1 cellular context compared by ENCODE assay signal in genomic region chr10:104121485-104122272, GRCh38.
TF ChIP-seq lines count a peak whose summit lies in the region.

Gene SFR1 (plus strand): TSS chr10:104122171. CDS start chr10:104122184, 13 bp downstream.

TF ChIP-seq in HEK293, 187 proteins besides CTCF, POLR2A, EP300 and RAD21 (continued from another document and continues in another):
- TF ChIP-seq ZFP41 (tag by site-specific recombination; IDR thresholded peaks at IDR 0.05; ENCODE audit: borderline replicate concordance) (no peak), ZNF211 (tag by site-specific recombination; IDR thresholded peaks at IDR 0.05; ENCODE audit: low read depth) (no peak), ZEB2 (tag by site-specific recombination; IDR thresholded peaks at IDR 0.05) (peak; percentile 81), ZNF221 (tag by site-specific recombination; IDR thresholded peaks at IDR 0.05; ENCODE audit: borderline replicate concordance) (no peak), ZNF600 (tag by site-specific recombination; IDR thresholded peaks at IDR 0.05) (peak; percentile 10; the same call in 1 of the 2 replicates), ZNF692 (tag by site-specific recombination; IDR thresholded peaks at IDR 0.05) (peak; percentile 76), TSHZ1 (tag by site-specific recombination; IDR thresholded peaks at IDR 0.05; ENCODE audit: borderline replicate concordance) (no peak), KLF16 (tag by site-specific recombination; IDR thresholded peaks at IDR 0.05) (peak; percentile 4; the same call in 1 of the 2 replicates), ZNF18 (tag by site-specific recombination; IDR thresholded peaks at IDR 0.05) (no peak), KLF8 (tag by site-specific recombination; IDR thresholded peaks at IDR 0.05) (peak; percentile 81), ZNF148 (tag by site-specific recombination; IDR thresholded peaks at IDR 0.05; ENCODE audit: borderline replicate concordance) (no peak), ZNF362 (tag by site-specific recombination; IDR thresholded peaks at IDR 0.05) (peak; percentile 68), ZNF37A (tag by site-specific recombination; IDR thresholded peaks at IDR 0.05) (no peak), ZNF585B (tag by site-specific recombination; IDR thresholded peaks at IDR 0.05) (no peak), PBX3 (CRISPR knock-in tag; IDR thresholded peaks at IDR 0.05) (no peak), SCRT2 (tag by site-specific recombination; IDR thresholded peaks at IDR 0.05) (peak; percentile 81), ELK4 (IDR thresholded peaks at IDR 0.05; ENCODE audit: borderline replicate concordance, low read depth, low read length) (no peak), FEZF1 (tag by site-specific recombination; IDR thresholded peaks at IDR 0.05) (peak; percentile 98), ZBTB49 (tag by site-specific recombination; IDR thresholded peaks at IDR 0.05; ENCODE audit: low read depth) (no peak), SETDB1 (IDR thresholded peaks at IDR 0.05; ENCODE audit: insufficient read length, low read length) (no peak), ZNF791 (tag by site-specific recombination; IDR thresholded peaks at IDR 0.05) (no peak), ZNF626 (tag by site-specific recombination; IDR thresholded peaks at IDR 0.05) (no peak), ZBTB1 (tag by site-specific recombination; IDR thresholded peaks at IDR 0.05) (no peak), ZNF10 (tag by site-specific recombination; IDR thresholded peaks at IDR 0.05) (peak; percentile 61), ZNF2 (tag by site-specific recombination; IDR thresholded peaks at IDR 0.05) (no peak), ZNF654 (tag by site-specific recombination; IDR thresholded peaks at IDR 0.05; ENCODE audit: low read depth) (no peak), ZNF777 (tag by site-specific recombination; IDR thresholded peaks at IDR 0.05; ENCODE audit: borderline replicate concordance) (peak; percentile 42; the same call in 1 of the 2 replicates), GLIS1 (tag by site-specific recombination; IDR thresholded peaks at IDR 0.05) (peak; percentile 73), PRDM2 (tag by site-specific recombination; IDR thresholded peaks at IDR 0.05; ENCODE audit: borderline replicate concordance) (no peak), ZNF280C (tag by site-specific recombination; IDR thresholded peaks at IDR 0.05) (no peak), ZNF707 (tag by site-specific recombination; IDR thresholded peaks at IDR 0.05) (no peak)
